Comparison of ENCODE assay signal across 32 cellular contexts in the genomic region with DNA sequence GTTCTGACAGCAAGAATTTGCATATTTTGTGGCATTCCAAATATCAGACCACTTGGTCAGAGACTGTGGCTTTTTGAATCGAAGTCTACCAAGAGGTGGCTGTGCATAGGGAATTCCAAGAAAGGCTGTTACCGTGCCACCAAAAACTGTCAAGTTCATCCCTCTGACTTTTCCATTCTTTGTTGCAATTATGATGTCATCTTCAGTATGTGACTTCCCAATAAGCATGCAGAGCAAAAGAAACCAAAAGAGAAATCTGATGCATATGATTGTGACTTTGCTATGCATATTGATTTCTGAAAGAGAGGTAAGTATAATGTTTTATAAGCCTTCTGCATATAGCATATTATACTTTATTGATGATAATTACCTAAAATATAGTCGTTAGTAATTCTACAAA. TPM values are rescaled to one million over a fixed set of nuclear protein-coding genes. Genes with fewer than 3 reads are reported as not detected.
"Had no signal": no experiment of that assay in that cellular context is flagged by ENCODE, and none has a peak within 500 bp of the region (broad histone marks: within the 10 kb centered on the region; RNA-seq: fewer than 3 reads in every experiment).

No MANE protein-coding gene starts in this region.

- H3K27me3 Mint-ChIP-seq: progenitor cell of endocrine pancreas; stimulated activated memory B cell treated with anti-CD40 and anti-IgM and Interleukin-4, amounts not matched to agents 10 μg/mL and 1 μg/mL and 100 μg/mL, for 72 hours; stimulated activated naive CD8-positive, alpha-beta T cell treated with anti-CD3 and anti-CD28 coated beads, Interleukin-15, amount 100 ng/mL, for 72 hours; type B pancreatic cell had no signal

- H3K9ac ChIP-seq: neural progenitor cell, parathyroid adenoma had no signal

- H3K4me1 Mint-ChIP-seq: natural killer cell; stimulated activated memory B cell treated with anti-CD40 and anti-IgM and Interleukin-4, amounts not matched to agents 10 μg/mL and 1 μg/mL and 100 μg/mL, for 72 hours; stimulated activated naive CD8-positive, alpha-beta T cell treated with anti-CD3 and anti-CD28 coated beads, Interleukin-15, amount 100 ng/mL, for 72 hours had no signal

- H3K4me1 ChIP-seq: neural progenitor cell, parathyroid adenoma, psoas muscle, spleen, suprapubic skin, testis, tibial artery, transverse colon, upper lobe of right lung, uterus had no signal

- H2AFZ ChIP-seq: neural progenitor cell, parathyroid adenoma had no signal

- H3K4me3 Mint-ChIP-seq: natural killer cell; nephron; neural progenitor cell; stimulated activated memory B cell treated with anti-CD40 and anti-IgM and Interleukin-4, amounts not matched to agents 10 μg/mL and 1 μg/mL and 100 μg/mL, for 72 hours; stimulated activated naive CD8-positive, alpha-beta T cell treated with anti-CD3 and anti-CD28 coated beads, Interleukin-15, amount 100 ng/mL, for 72 hours; type B pancreatic cell had no signal

- H3K79me2 ChIP-seq: parathyroid adenoma had no signal

- DNase-seq: natural killer cell; occipital lobe; ovary; posterior cingulate gyrus; psoas muscle; right cardiac atrium; spleen; stimulated activated CD4-positive, alpha-beta T cell treated with anti-CD3 and anti-CD28 coated beads, Interleukin-12 subunit alpha, Interleukin-12 subunit beta, amount 100 ng/mL, for 4 hours; stimulated activated CD4-positive, alpha-beta T cell treated with anti-CD3 and anti-CD28 coated beads, Interleukin-1b, Interleukin-23, amount 100 ng/mL, for 48 hours; stimulated activated CD4-positive, alpha-beta T cell treated with anti-CD3 and anti-CD28 coated beads, Interleukin-4, amount 100 ng/mL, for 1 hour; stimulated activated CD4-positive, alpha-beta T cell treated with anti-CD3 and anti-CD28 coated beads, Interleukin-4, amount 100 ng/mL, for 4 hours; stimulated activated CD8-positive, alpha-beta memory T cell treated with anti-CD3 and anti-CD28 coated beads, Interleukin-4, amount 100 ng/mL, for 48 hours; stimulated activated naive CD4-positive, alpha-beta T cell; stimulated activated naive CD8-positive, alpha-beta T cell treated with anti-CD3 and anti-CD28 coated beads, Interleukin-15, amount 100 ng/mL, for 72 hours; stimulated activated naive CD8-positive, alpha-beta T cell treated with anti-CD3 and anti-CD28 coated beads, Interleukin-15, Interleukin-2, amounts not matched to agents 100 U/mL and 50 U/mL, for 24 hours; substantia nigra; testis; tibial artery; transverse colon; upper lobe of right lung; uterus had no signal

- H3K4me2 ChIP-seq: neural progenitor cell, smooth muscle cell had no signal

- H3K4me3 ChIP-seq: neural progenitor cell, ovary, psoas muscle, skin epidermis, smooth muscle cell, spleen, suprapubic skin, testis, tibial artery, transverse colon, upper lobe of right lung, uterus had no signal

- H3K27ac ChIP-seq: neural progenitor cell, ovary, parathyroid adenoma, psoas muscle, skin epidermis, spleen, suprapubic skin, testis, tibial artery, transverse colon, upper lobe of right lung, uterus had no signal

- H3K9me3 ChIP-seq: ovary, psoas muscle, spleen, suprapubic skin, testis, tibial artery, transverse colon, upper lobe of right lung, uterus had no signal

- H3K36me3 Mint-ChIP-seq: natural killer cell; neural progenitor cell; stimulated activated memory B cell treated with anti-CD40 and anti-IgM and Interleukin-4, amounts not matched to agents 10 μg/mL and 1 μg/mL and 100 μg/mL, for 72 hours; type B pancreatic cell had no signal

- H3K27ac Mint-ChIP-seq: natural killer cell; nephron; neural progenitor cell; progenitor cell of endocrine pancreas; stimulated activated memory B cell treated with anti-CD40 and anti-IgM and Interleukin-4, amounts not matched to agents 10 μg/mL and 1 μg/mL and 100 μg/mL, for 72 hours; stimulated activated naive CD8-positive, alpha-beta T cell treated with anti-CD3 and anti-CD28 coated beads, Interleukin-15, amount 100 ng/mL, for 72 hours; type B pancreatic cell had no signal

- H3K9me3 Mint-ChIP-seq: nephron; neural progenitor cell; stimulated activated memory B cell treated with anti-CD40 and anti-IgM and Interleukin-4, amounts not matched to agents 10 μg/mL and 1 μg/mL and 100 μg/mL, for 72 hours; type B pancreatic cell had no signal

- ATAC-seq: natural killer cell; psoas muscle; right cardiac atrium; sciatic nerve; stimulated activated memory B cell treated with anti-CD40 and anti-IgM and Interleukin-4, amounts not matched to agents 10 μg/mL and 1 μg/mL and 100 μg/mL, for 72 hours; stimulated activated naive CD8-positive, alpha-beta T cell treated with anti-CD3 and anti-CD28 coated beads, Interleukin-15, amount 100 ng/mL, for 72 hours; stimulated activated naive CD8-positive, alpha-beta T cell treated with anti-CD3 and anti-CD28 coated beads, Interleukin-15, Interleukin-2, amounts not matched to agents 100 U/mL and 50 U/mL, for 24 hours; upper lobe of right lung had no signal

- H3K36me3 ChIP-seq: neural progenitor cell, ovary, spleen, suprapubic skin, tibial artery, transverse colon, upper lobe of right lung, uterus had no signal

- H3K27me3 ChIP-seq: neural progenitor cell, ovary, spleen, suprapubic skin, testis, tibial artery, transverse colon, upper lobe of right lung, uterus had no signal

RNA-seq across cellular contexts. Expression of gene BCHE, which starts 6.5 kb away (rescaled TPM):
- total RNA-seq: natural killer cell, osteoblast, smooth muscle cell had no signal
